In the genomic region with DNA sequence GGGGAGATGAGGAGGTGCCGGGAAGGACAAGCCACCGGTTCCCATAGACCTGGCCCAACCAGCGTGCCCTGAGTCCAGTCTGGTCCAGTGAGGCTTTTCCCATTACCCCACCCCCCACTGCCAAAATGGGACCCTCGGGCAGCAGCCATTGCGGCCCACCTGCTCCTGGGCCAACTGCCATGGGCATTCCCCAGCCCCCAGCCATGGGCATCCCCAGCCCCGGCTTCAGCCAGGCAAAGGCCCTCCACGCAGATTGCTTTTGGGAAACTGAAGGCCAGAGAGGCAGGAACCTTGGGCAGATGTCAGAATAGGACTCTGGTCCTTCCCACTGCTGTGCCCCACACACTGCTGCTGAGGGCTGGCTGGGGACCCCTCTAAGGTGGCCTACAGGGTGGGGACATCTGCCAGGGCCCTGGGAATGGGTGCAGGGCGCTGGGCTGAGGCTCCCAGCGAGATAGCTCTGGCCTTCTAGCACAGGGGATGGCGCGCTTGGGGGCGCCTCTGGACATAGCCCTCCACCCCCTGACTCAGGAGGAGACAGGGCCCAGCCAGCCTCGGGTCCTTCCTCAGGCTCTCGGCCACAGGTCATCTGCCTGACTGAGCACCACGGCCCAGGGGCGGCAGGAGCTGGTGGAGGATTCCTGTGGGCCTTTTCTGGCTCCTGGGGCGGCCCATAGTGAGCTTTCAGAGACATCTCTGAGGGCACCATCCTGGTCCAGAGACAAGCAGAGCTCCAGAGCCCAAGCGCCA, we compare ENCODE assay signal across 1 cellular context.
TF ChIP-seq lines count a peak whose summit lies in the region.

No MANE protein-coding gene starts in this region.

TF ChIP-seq in GM12878, 131 proteins besides CTCF, POLR2A, EP300 and RAD21 (continued from another document):
- TF ChIP-seq, protein P1, sequence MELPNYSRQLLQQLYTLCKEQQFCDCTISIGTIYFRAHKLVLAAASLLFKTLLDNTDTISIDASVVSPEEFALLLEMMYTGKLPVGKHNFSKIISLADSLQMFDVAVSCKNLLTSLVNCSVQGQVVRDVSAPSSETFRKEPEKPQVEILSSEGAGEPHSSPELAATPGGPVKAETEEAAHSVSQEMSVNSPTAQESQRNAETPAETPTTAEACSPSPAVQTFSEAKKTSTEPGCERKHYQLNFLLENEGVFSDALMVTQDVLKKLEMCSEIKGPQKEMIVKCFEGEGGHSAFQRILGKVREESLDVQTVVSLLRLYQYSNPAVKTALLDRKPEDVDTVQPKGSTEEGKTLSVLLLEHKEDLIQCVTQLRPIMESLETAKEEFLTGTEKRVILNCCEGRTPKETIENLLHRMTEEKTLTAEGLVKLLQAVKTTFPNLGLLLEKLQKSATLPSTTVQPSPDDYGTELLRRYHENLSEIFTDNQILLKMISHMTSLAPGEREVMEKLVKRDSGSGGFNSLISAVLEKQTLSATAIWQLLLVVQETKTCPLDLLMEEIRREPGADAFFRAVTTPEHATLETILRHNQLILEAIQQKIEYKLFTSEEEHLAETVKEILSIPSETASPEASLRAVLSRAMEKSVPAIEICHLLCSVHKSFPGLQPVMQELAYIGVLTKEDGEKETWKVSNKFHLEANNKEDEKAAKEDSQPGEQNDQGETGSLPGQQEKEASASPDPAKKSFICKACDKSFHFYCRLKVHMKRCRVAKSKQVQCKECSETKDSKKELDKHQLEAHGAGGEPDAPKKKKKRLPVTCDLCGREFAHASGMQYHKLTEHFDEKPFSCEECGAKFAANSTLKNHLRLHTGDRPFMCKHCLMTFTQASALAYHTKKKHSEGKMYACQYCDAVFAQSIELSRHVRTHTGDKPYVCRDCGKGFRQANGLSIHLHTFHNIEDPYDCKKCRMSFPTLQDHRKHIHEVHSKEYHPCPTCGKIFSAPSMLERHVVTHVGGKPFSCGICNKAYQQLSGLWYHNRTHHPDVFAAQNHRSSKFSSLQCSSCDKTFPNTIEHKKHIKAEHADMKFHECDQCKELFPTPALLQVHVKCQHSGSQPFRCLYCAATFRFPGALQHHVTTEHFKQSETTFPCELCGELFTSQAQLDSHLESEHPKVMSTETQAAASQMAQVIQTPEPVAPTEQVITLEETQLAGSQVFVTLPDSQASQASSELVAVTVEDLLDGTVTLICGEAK (IDR thresholded peaks at IDR 0.05; ENCODE audit: borderline replicate concordance), result no peak
